Comparison of ENCODE assay signal across 24 cellular contexts in the genomic region with DNA sequence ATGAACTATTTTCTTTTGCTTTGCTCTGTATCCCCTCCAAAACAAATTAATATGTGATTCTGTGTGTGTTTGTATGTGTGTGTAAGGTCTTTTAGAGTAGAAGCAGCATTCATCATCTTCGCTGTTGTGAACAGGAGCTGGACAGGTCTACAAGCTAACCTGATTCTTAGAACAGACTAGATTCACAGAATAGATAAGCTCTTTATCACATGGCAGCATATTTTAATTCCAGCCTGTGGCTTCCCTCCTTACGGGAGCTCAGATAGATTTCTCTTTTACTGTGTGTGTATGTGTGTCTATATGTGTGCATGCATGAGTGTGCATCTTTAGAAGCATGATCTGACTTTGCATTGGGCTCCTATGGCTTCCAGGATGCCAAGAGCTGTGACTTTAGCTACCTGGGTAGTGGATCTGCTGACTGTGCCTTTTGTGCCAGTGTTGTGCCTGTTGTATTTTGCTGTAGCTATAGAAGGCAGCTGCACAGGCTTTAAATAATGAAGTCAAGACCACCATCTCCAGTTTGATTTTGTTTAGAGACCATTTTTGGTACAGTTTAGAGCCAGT. TPM values are rescaled to one million over a fixed set of nuclear protein-coding genes. Genes with fewer than 3 reads are reported as not detected.
DNase-seq lines count a peak whose midpoint lies in the region; ATAC-seq, FAIRE-seq and TF ChIP-seq lines count a peak whose summit lies in the region.
"Had no signal": no experiment of that assay in that cellular context is flagged by ENCODE, and none has a peak within 500 bp of the region (broad histone marks: within the 10 kb centered on the region; RNA-seq: fewer than 3 reads in every experiment).

No MANE protein-coding gene starts in this region.

- H3K4me3 ChIP-seq in Loucy (ENCODE audit: low read length, poor library complexity, severe bottlenecking) (no peak overlapping the region), small intestine (ENCODE audit: low read depth in 1 of 2, low read length in 2 of 2) (no peak overlapping the region)
- H3K4me3 ChIP-seq: BLaER1, GM23338, MG63, SJSA1 had no signal

- H3F3A ChIP-seq in Loucy (ENCODE audit: low read depth), result peaks cover 5% of the 10 kb centered on the region; the same call in 1 of the 2 replicates

- H3K4me1 ChIP-seq in Loucy (ENCODE audit: insufficient read depth, low read length, poor library complexity, severe bottlenecking), result peaks cover 51% of the 10 kb centered on the region
- H3K4me1 ChIP-seq in small intestine (ENCODE audit: control insufficient read depth in 2 of 2, insufficient read depth in 1 of 2, low read depth in 1 of 2, low read length in 1 of 2), result peaks cover 6 to 10% of the 10 kb centered on the region in 2 donors
- H3K4me1 ChIP-seq: SJSA1 had no signal

- DNase-seq in G401 (ENCODE audit: low spot score), result peak; percentile 5
- no peak for DNase-seq in WTC11 (ENCODE audit: low spot score)
- no peak for DNase-seq in neural crest cell (ENCODE audit: low read depth, low spot score)
- DNase-seq in SW 1271 (lab: John Stamatoyannopoulos, UW), result no peak
- no peak for DNase-seq in GM10266 (ENCODE audit: extremely low spot score)
- DNase-seq in small intestine, result no peak
- DNase-seq: ACHN; CD4-positive, alpha-beta memory T cell; DND-41; HCEC 1CT; Kasumi-1; MG63; NCI-H1048; NCI-H1417 treated with DMSO at 0.1 percent for 48 hours; NCI-H187; NCI-H774 had no signal

- CTCF ChIA-PET in WTC11 (lab: Charles Lee), result interaction anchor here (0.9 to 2.1 kb wide), 6 partner anchors 10 to 227 kb away, joined by 3 to 10 read pairs (median 5); no protein-coding TSS in a partner anchor

- peak overlapping the region; percentile 0 for H3K4me2 ChIP-seq in Loucy (ENCODE audit: low read depth, low read length, poor library complexity, severe bottlenecking)
- H3K4me2 ChIP-seq: BLaER1, GM23338 had no signal

- H3K4me3 Mint-ChIP-seq in WTC11 (no peak overlapping the region), neural crest cell (no peak overlapping the region)
- H3K4me3 Mint-ChIP-seq: CD4-positive, alpha-beta memory T cell; GM23338 had no signal

- H3K36me3 ChIP-seq in Loucy (ENCODE audit: insufficient read depth, low read length), result no peaks in the 10 kb centered on the region
- no peaks in the 10 kb centered on the region for H3K36me3 ChIP-seq in small intestine (ENCODE audit: control insufficient read depth in 2 of 2, insufficient read depth in 2 of 2, low read length in 2 of 2)
- H3K36me3 ChIP-seq: BLaER1, MG63, SJSA1 had no signal

- peak overlapping the region; percentile 12; the same call in 1 of the 2 replicates for H3K27ac Mint-ChIP-seq in WTC11
- H3K27ac Mint-ChIP-seq in neural crest cell (ENCODE audit: unreplicated experiment), result peak overlapping the region; percentile 7
- H3K27ac Mint-ChIP-seq: CD4-positive, alpha-beta memory T cell; GM23338 had no signal

- no peaks in the 10 kb centered on the region for H3K9me2 ChIP-seq in Loucy (replicated peaks; ENCODE audit: low read depth, low read length)

- H3K79me2 ChIP-seq in Loucy (ENCODE audit: insufficient read depth, low read length), result peaks cover 60% of the 10 kb centered on the region; the same call in 1 of the 2 replicates

- H3K9me3 ChIP-seq in Loucy (ENCODE audit: insufficient read depth, low read depth, low read length) (no peaks in the 10 kb centered on the region), small intestine (ENCODE audit: control insufficient read depth, low read depth) (no peaks in the 10 kb centered on the region)
- H3K9me3 ChIP-seq: BLaER1, MG63, SJSA1 had no signal

- no peak overlapping the region for H3K9ac ChIP-seq in Loucy (ENCODE audit: low read depth, low read length, poor library complexity, severe bottlenecking)
- H3K9ac ChIP-seq: BLaER1 had no signal

- peaks cover 57% of the 10 kb centered on the region for H3K4me1 Mint-ChIP-seq in WTC11
- peaks cover 70% of the 10 kb centered on the region for H3K4me1 Mint-ChIP-seq in neural crest cell

- no peak overlapping the region for H2AFZ ChIP-seq in Loucy (ENCODE audit: low read length)
- H2AFZ ChIP-seq: GM23338 had no signal

- H3K27me3 Mint-ChIP-seq in WTC11 (ENCODE audit: low read depth), result no peaks in the 10 kb centered on the region
- H3K27me3 Mint-ChIP-seq in neural crest cell (ENCODE audit: low read depth), result no peaks in the 10 kb centered on the region

- WGBS in small intestine, 3 donors, result 74 to 79% (median 74%) methylated on average over 2 of the region's 2 CpGs

- TF ChIP-seq CTCF in Loucy (conservative IDR thresholded peaks at IDR 0.05; ENCODE audit: low read length) (no peak), WTC11 (IDR thresholded peaks at IDR 0.05) (no peak), neural crest cell (conservative IDR thresholded peaks at IDR 0.05) (no peak), GM10266 (IDR thresholded peaks at IDR 0.05; ENCODE audit: control insufficient read depth, insufficient read depth, low read depth, missing control alignments) (no peak)

- H3K36me3 Mint-ChIP-seq in WTC11, result no peaks in the 10 kb centered on the region
- no peaks in the 10 kb centered on the region for H3K36me3 Mint-ChIP-seq in neural crest cell (ENCODE audit: low read depth)
- H3K36me3 Mint-ChIP-seq: CD4-positive, alpha-beta memory T cell had no signal

- no peak for FAIRE-seq in small intestine (lab: Jason Lieb, UNC)
- FAIRE-seq: GM12892, GM18507 had no signal

- POLR2A ChIA-PET in WTC11 (lab: Charles Lee), result no interaction called here

- no peak for ATAC-seq in WTC11
- no peak for ATAC-seq in HG03520 (IDR thresholded peaks at IDR 0.05; ENCODE audit: unreplicated experiment)
- ATAC-seq: GM23338, Right ventricle myocardium inferior had no signal

- H3K27me3 ChIP-seq in Loucy (ENCODE audit: insufficient read depth, low read length, poor library complexity, severe bottlenecking) (no peaks in the 10 kb centered on the region), small intestine (ENCODE audit: control insufficient read depth in 2 of 2, insufficient read depth in 2 of 2, low read length in 2 of 2) (peaks cover 0 to 2% of the 10 kb centered on the region in 2 donors)
- H3K27me3 ChIP-seq: BLaER1, MG63, SJSA1 had no signal

- in situ Hi-C loops in G401 (cut with HindIII; ENCODE audit: low sequenced_read_pairs), result no loop called here

- peaks cover 19% of the 10 kb centered on the region for H4K20me1 ChIP-seq in Loucy (ENCODE audit: insufficient read depth, low read length, poor library complexity, severe bottlenecking)

- H3K27ac ChIP-seq in small intestine (ENCODE audit: low read depth in 1 of 2, low read length in 1 of 2), result no peak overlapping the region
- H3K27ac ChIP-seq: BLaER1, SJSA1 had no signal

- H3K9me3 Mint-ChIP-seq in WTC11 (no peaks in the 10 kb centered on the region), neural crest cell (no peaks in the 10 kb centered on the region)
- H3K9me3 Mint-ChIP-seq: GM23338 had no signal

TF ChIP-seq in WTC11, 78 proteins besides CTCF, POLR2A, EP300 and RAD21 (continues in another document):
- TF ChIP-seq, protein P1, sequence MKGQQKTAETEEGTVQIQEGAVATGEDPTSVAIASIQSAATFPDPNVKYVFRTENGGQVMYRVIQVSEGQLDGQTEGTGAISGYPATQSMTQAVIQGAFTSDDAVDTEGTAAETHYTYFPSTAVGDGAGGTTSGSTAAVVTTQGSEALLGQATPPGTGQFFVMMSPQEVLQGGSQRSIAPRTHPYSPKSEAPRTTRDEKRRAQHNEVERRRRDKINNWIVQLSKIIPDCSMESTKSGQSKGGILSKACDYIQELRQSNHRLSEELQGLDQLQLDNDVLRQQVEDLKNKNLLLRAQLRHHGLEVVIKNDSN (CRISPR knock-in tag; IDR thresholded peaks at IDR 0.05), result no peak
- TF ChIP-seq, protein P2, sequence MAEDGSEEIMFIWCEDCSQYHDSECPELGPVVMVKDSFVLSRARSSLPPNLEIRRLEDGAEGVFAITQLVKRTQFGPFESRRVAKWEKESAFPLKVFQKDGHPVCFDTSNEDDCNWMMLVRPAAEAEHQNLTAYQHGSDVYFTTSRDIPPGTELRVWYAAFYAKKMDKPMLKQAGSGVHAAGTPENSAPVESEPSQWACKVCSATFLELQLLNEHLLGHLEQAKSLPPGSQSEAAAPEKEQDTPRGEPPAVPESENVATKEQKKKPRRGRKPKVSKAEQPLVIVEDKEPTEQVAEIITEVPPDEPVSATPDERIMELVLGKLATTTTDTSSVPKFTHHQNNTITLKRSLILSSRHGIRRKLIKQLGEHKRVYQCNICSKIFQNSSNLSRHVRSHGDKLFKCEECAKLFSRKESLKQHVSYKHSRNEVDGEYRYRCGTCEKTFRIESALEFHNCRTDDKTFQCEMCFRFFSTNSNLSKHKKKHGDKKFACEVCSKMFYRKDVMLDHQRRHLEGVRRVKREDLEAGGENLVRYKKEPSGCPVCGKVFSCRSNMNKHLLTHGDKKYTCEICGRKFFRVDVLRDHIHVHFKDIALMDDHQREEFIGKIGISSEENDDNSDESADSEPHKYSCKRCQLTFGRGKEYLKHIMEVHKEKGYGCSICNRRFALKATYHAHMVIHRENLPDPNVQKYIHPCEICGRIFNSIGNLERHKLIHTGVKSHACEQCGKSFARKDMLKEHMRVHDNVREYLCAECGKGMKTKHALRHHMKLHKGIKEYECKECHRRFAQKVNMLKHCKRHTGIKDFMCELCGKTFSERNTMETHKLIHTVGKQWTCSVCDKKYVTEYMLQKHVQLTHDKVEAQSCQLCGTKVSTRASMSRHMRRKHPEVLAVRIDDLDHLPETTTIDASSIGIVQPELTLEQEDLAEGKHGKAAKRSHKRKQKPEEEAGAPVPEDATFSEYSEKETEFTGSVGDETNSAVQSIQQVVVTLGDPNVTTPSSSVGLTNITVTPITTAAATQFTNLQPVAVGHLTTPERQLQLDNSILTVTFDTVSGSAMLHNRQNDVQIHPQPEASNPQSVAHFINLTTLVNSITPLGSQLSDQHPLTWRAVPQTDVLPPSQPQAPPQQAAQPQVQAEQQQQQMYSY (CRISPR knock-in tag; IDR thresholded peaks at IDR 0.05), result no peak
- no peak for TF ChIP-seq NR3C1 (CRISPR knock-in tag; conservative IDR thresholded peaks at IDR 0.05; ENCODE audit: low read depth)
- TF ChIP-seq, protein P3, sequence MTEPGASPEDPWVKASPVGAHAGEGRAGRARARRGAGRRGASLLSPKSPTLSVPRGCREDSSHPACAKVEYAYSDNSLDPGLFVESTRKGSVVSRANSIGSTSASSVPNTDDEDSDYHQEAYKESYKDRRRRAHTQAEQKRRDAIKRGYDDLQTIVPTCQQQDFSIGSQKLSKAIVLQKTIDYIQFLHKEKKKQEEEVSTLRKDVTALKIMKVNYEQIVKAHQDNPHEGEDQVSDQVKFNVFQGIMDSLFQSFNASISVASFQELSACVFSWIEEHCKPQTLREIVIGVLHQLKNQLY (CRISPR knock-in tag; IDR thresholded peaks at IDR 0.05), result no peak

RNA-seq across cellular contexts. Expression of a gene that starts 44.2 kb away (rescaled TPM):
- total RNA-seq in G401 (2014; rRNA removed; shearing (Covaris generic)), result 11.9 and 13.8 TPM in 2 replicates
- total RNA-seq in WTC11 (2021), result 20.6 to 25.4 TPM (median 21.6 TPM) in 3 replicates
- 18.5 and 18.9 TPM in 2 replicates for total RNA-seq in neural crest cell
- 1 to 10 TPM in 1 of 3 donors, under 1 TPM in 2; 0.22 to 7.7 (median 0.81) TPM for polyA plus RNA-seq in small intestine
